ENCODE assay signal across 19 cellular contexts in the genomic region with DNA sequence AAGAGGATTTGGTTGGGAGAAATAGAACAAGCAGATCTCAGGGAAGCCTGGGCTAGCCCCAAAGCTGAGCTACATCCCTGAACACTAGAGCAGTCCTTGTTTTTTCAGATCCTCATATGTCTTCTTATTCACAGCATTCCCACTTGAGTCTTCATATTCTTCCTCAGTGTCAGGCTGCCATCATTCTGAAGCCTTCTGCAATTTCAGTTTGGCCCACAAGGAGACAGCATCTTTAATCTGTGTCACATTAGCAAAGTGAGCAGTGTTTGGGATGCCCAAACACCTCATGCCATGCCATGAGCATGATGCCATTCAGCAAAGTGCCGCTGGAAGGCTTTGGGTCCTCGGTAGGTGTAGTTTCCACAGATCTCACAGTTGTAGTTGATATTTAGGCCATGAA. TPM values are rescaled to one million over a fixed set of nuclear protein-coding genes. Genes with fewer than 3 reads are reported as not detected.
"Had no signal": no experiment of that assay in that cellular context is flagged by ENCODE, and none has a peak within 500 bp of the region (broad histone marks: within the 10 kb centered on the region; RNA-seq: fewer than 3 reads in every experiment).

No MANE protein-coding gene starts in this region.

- H3K4me1 ChIP-seq: esophagus squamous epithelium, suprapubic skin had no signal

- ATAC-seq: activated naive CD4-positive, alpha-beta T cell treated with anti-CD3 and anti-CD28 coated beads, Interleukin-2, amount 50 U/mL, for 72 hours; activated T-cell treated with anti-CD3 and anti-CD28 coated beads, Interleukin-2, amount 50 U/mL, for 4 hours; heart left ventricle; stimulated activated naive CD8-positive, alpha-beta T cell treated with anti-CD3 and anti-CD28 coated beads, Interleukin-15, Interleukin-2, amounts not matched to agents 100 U/mL and 50 U/mL, for 24 hours had no signal

- H3K4me3 Mint-ChIP-seq: activated T-cell treated with anti-CD3 and anti-CD28 coated beads, Interleukin-2, amount 50 U/mL, for 4 hours; brain; nephron progenitor cell; type B pancreatic cell had no signal

- H3K27me3 Mint-ChIP-seq: brain, type B pancreatic cell had no signal

- FAIRE-seq: frontal cortex had no signal

- H3K27ac ChIP-seq: esophagus squamous epithelium, heart left ventricle, ovary, suprapubic skin had no signal

- H3K4me3 ChIP-seq: esophagus squamous epithelium, heart left ventricle, ovary, suprapubic skin had no signal

- DNase-seq: activated CD4-positive, alpha-beta T cell treated with anti-CD3 and anti-CD28 coated beads for 1 hour; activated CD4-positive, alpha-beta T cell treated with anti-CD3 and anti-CD28 coated beads, Interleukin-2, amount 50 U/mL, for 48 hours; activated effector memory CD4-positive, alpha-beta T cell treated with anti-CD3 and anti-CD28 coated beads, Interleukin-2, amount 50 U/mL, for 16 hours; activated T-cell treated with anti-CD3 and anti-CD28 coated beads, Interleukin-2, amount 50 U/mL, for 4 hours; amniotic stem cell; esophagus squamous epithelium; heart left ventricle; kidney glomerular epithelial cell; mesendoderm; nephron progenitor cell; ovary; stimulated activated CD4-positive, alpha-beta T cell treated with anti-CD3 and anti-CD28 coated beads, Interleukin-2, amount 100 ng/mL, for 48 hours; stimulated activated naive CD8-positive, alpha-beta T cell treated with anti-CD3 and anti-CD28 coated beads, Interleukin-15, Interleukin-2, amounts not matched to agents 100 U/mL and 50 U/mL, for 24 hours had no signal

- H3K9me3 ChIP-seq: esophagus squamous epithelium, heart left ventricle, ovary, suprapubic skin had no signal

- H3K27me3 ChIP-seq: esophagus squamous epithelium, heart left ventricle, ovary, suprapubic skin had no signal

- H3K27ac Mint-ChIP-seq: activated naive CD4-positive, alpha-beta T cell treated with anti-CD3 and anti-CD28 coated beads, Interleukin-2, amount 50 U/mL, for 72 hours; brain; nephron progenitor cell; type B pancreatic cell had no signal

- H3K4me1 Mint-ChIP-seq: brain had no signal

- H3K9me3 Mint-ChIP-seq: activated naive CD4-positive, alpha-beta T cell treated with anti-CD3 and anti-CD28 coated beads, Interleukin-2, amount 50 U/mL, for 72 hours; activated T-cell treated with anti-CD3 and anti-CD28 coated beads, Interleukin-2, amount 50 U/mL, for 4 hours; brain; type B pancreatic cell had no signal

- H3K36me3 ChIP-seq: esophagus squamous epithelium, ovary, suprapubic skin had no signal

RNA-seq across cellular contexts. Expression of a gene that starts 56.6 kb away (rescaled TPM):
- total RNA-seq: activated T-cell treated with anti-CD3 and anti-CD28 coated beads, Interleukin-2, amount 50 U/mL, for 4 hours; T-helper 2 cell treated with Interferon-gamma antibody and Interleukin-4, amounts not matched to agents 100 ng/mL and 5 ng/mL, for 36 hours had no signal
